Comparison of ENCODE assay signal across 8 cellular contexts in genomic region chr14:105301103-105301914, GRCh38. TPM values are rescaled to one million over a fixed set of nuclear protein-coding genes. Genes with fewer than 3 reads are reported as not detected.
DNase-seq lines count a peak whose midpoint lies in the region; TF ChIP-seq lines count a peak whose summit lies in the region.

No MANE protein-coding gene starts in this region.

- peak; percentile 98 for DNase-seq in H9
- DNase-seq in MG63 = peak; percentile 91
- DNase-seq in SHP77 treated with DMSO at 0.1 percent for 48 hours (lab: John Stamatoyannopoulos, UW) = peak; percentile 81
- DNase-seq in activated gamma-delta T cell treated with Interleukin-2 at 50 U/mL for 16 hours = peak; percentile 99
- peak; percentile 95 for DNase-seq in fibroblast of villous mesenchyme (ENCODE audit: low read depth)

- H3K23ac ChIP-seq in H9 (ENCODE audit: insufficient read length, low read depth, low read length) = no peak overlapping the region

- H4K8ac ChIP-seq in H9 (replicated peaks; ENCODE audit: insufficient read length, low read depth, low read length) = no peak overlapping the region

- TF ChIP-seq CTCF in H9 (conservative IDR thresholded peaks at IDR 0.05) (no peak), fibroblast of villous mesenchyme (IDR thresholded peaks at IDR 0.05; ENCODE audit: insufficient read depth, low read depth, low read length) (no peak), neural cell (IDR thresholded peaks at IDR 0.05; ENCODE audit: poor library complexity, severe bottlenecking) (peak; percentile 19)

- no peak overlapping the region for H4K91ac ChIP-seq in H9 (ENCODE audit: insufficient read length, low read depth, low read length)

- no CpG with 5 or more reads among the region's 65 CpGs for WGBS in H9 (ENCODE audit: extremely low coverage, insufficient read length, low lambda C conversion rate)

- H3T11ph ChIP-seq in H9 (ENCODE audit: low read length) = no peak overlapping the region

- H3K4me1 Mint-ChIP-seq in H9 = peaks cover 7 to 15% of the 10 kb centered on the region in 2 experiments; a peak in 3 of 4 replicates
- peaks cover 43% of the 10 kb centered on the region for H3K4me1 Mint-ChIP-seq in stimulated activated naive CD8-positive, alpha-beta T cell treated with anti-CD3 and anti-CD28 coated beads, Interleukin-15, Interleukin-2, amounts not matched to agents 100 ng/mL and 50 ng/mL, for 24 hours (ENCODE audit: low read depth)

- no peaks in the 10 kb centered on the region for H4K20me1 ChIP-seq in H9 (ENCODE audit: control insufficient read depth, insufficient read depth, insufficient read length)
- no peaks in the 10 kb centered on the region for H4K20me1 ChIP-seq in neural cell (ENCODE audit: insufficient read depth)

- no peak overlapping the region for H3K27ac ChIP-seq in H9 (ENCODE audit: insufficient read length, low read depth, low read length)
- peak overlapping the region; percentile 93 for H3K27ac ChIP-seq in neural cell (ENCODE audit: low read length)

- H3K79me2 ChIP-seq in H9 (ENCODE audit: insufficient read depth, low read length) (peaks cover 4% of the 10 kb centered on the region; the same call in 1 of the 2 replicates), neural cell (replicated peaks; ENCODE audit: insufficient read depth, low read length) (peaks cover 24% of the 10 kb centered on the region)

- H3K27me3 ChIP-seq in H9 (ENCODE audit: insufficient read depth, low read length) (no peaks in the 10 kb centered on the region; the same call in 1 of the 2 replicates), MG63 (no peaks in the 10 kb centered on the region), neural cell (ENCODE audit: insufficient read depth, low read depth, low read length) (no peaks in the 10 kb centered on the region)

- no peak overlapping the region for H2BK120ac ChIP-seq in H9 (ENCODE audit: low read depth, low read length, poor library complexity, severe bottlenecking)

- H3K23me2 ChIP-seq in H9 (ENCODE audit: insufficient read length, low read depth, low read length, poor library complexity, severe bottlenecking) = peaks cover 8% of the 10 kb centered on the region

- H3K9me3 ChIP-seq in ES-I3 (ENCODE audit: control insufficient read depth, insufficient read depth, low read length) = no peaks in the 10 kb centered on the region
- no peaks in the 10 kb centered on the region for H3K9me3 ChIP-seq in H9 (ENCODE audit: control insufficient read depth, low read depth, low read length)
- no peaks in the 10 kb centered on the region for H3K9me3 ChIP-seq in MG63
- no peaks in the 10 kb centered on the region for H3K9me3 ChIP-seq in neural cell (ENCODE audit: low read length)

- H3K4me3 Mint-ChIP-seq in H9 = peak overlapping the region; percentile 79 to 90
- H3K4me3 Mint-ChIP-seq in stimulated activated naive CD8-positive, alpha-beta T cell treated with anti-CD3 and anti-CD28 coated beads, Interleukin-15, Interleukin-2, amounts not matched to agents 100 ng/mL and 50 ng/mL, for 24 hours = peak overlapping the region; percentile 84

- no peaks in the 10 kb centered on the region for H3K36me3 ChIP-seq in ES-I3 (ENCODE audit: insufficient read depth, low read length)
- no peaks in the 10 kb centered on the region for H3K36me3 ChIP-seq in MG63
- H3K36me3 ChIP-seq in neural cell (ENCODE audit: insufficient read depth, low read length) = no peaks in the 10 kb centered on the region

- H3K4me2 ChIP-seq in H9 (ENCODE audit: insufficient read depth, insufficient read length, low read length) (peak overlapping the region; percentile 62), neural cell (ENCODE audit: low read length) (peak overlapping the region; percentile 35)

- peak overlapping the region in 2 of 3 experiments; percentile 73 to 88; a peak in 3 of 7 replicates for H3K27ac Mint-ChIP-seq in H9
- peak overlapping the region; percentile 81 for H3K27ac Mint-ChIP-seq in stimulated activated naive CD8-positive, alpha-beta T cell treated with anti-CD3 and anti-CD28 coated beads, Interleukin-15, Interleukin-2, amounts not matched to agents 100 ng/mL and 50 ng/mL, for 24 hours

- no peak overlapping the region for H3K56ac ChIP-seq in H9 (ENCODE audit: insufficient read length, low read depth, low read length)

- no peak overlapping the region for H2AK5ac ChIP-seq in H9 (ENCODE audit: insufficient read length, low read length)

- H3K27me3 Mint-ChIP-seq in H9 (ENCODE audit: low read depth) = peaks cover 31% of the 10 kb centered on the region
- H3K27me3 Mint-ChIP-seq in stimulated activated naive CD8-positive, alpha-beta T cell treated with anti-CD3 and anti-CD28 coated beads, Interleukin-15, Interleukin-2, amounts not matched to agents 100 ng/mL and 50 ng/mL, for 24 hours = no peaks in the 10 kb centered on the region

- H2AFZ ChIP-seq in H9 (ENCODE audit: low read length) (no peak overlapping the region), neural cell (ENCODE audit: low read depth, low read length) (peak overlapping the region; percentile 93)

- no peaks in the 10 kb centered on the region for H3F3A ChIP-seq in neural cell (ENCODE audit: insufficient read depth, low read length, poor library complexity, severe bottlenecking)

- no peak for TF ChIP-seq RAD21 in neural cell (conservative IDR thresholded peaks at IDR 0.05)

- H3K4me1 ChIP-seq in ES-I3 (ENCODE audit: insufficient read depth, low read length) (no peaks in the 10 kb centered on the region), H9 (ENCODE audit: insufficient read depth, low read length) (no peaks in the 10 kb centered on the region)

- no peak overlapping the region for H2BK12ac ChIP-seq in H9 (ENCODE audit: insufficient read length, low read depth, low read length)

- no peaks in the 10 kb centered on the region for H3K79me1 ChIP-seq in H9 (ENCODE audit: insufficient read depth, low read depth, low read length, poor library complexity, severe bottlenecking)

- H2BK15ac ChIP-seq in H9 (ENCODE audit: low read depth, low read length) = no peak overlapping the region

- no peaks in the 10 kb centered on the region for H3K9me2 ChIP-seq in neural cell (ENCODE audit: insufficient read depth, low read length)

- H2BK20ac ChIP-seq in H9 (ENCODE audit: low read depth, low read length, poor library complexity, severe bottlenecking) = no peak overlapping the region

- no peak for TF ChIP-seq EP300 in neural cell (conservative IDR thresholded peaks at IDR 0.05; ENCODE audit: poor library complexity, severe bottlenecking)

- peaks cover 5 to 6% of the 10 kb centered on the region in 2 experiments; a peak in 4 of 5 replicates for H3K9me3 Mint-ChIP-seq in H9
- no peaks in the 10 kb centered on the region for H3K9me3 Mint-ChIP-seq in stimulated activated naive CD8-positive, alpha-beta T cell treated with anti-CD3 and anti-CD28 coated beads, Interleukin-15, Interleukin-2, amounts not matched to agents 100 ng/mL and 50 ng/mL, for 24 hours

- no peak overlapping the region for H4K5ac ChIP-seq in H9 (ENCODE audit: insufficient read length, low read depth, low read length)

- H3K18ac ChIP-seq in H9 (ENCODE audit: insufficient read length, low read depth, low read length) = peak overlapping the region; percentile 86

- peaks cover 3 to 6% (median 5%) of the 10 kb centered on the region in 3 experiments; a peak in 3 of 7 replicates for H3K36me3 Mint-ChIP-seq in H9 (ENCODE audit: insufficient read depth in 1 of 3, low read depth in 3 of 3)
- H3K36me3 Mint-ChIP-seq in stimulated activated naive CD8-positive, alpha-beta T cell treated with anti-CD3 and anti-CD28 coated beads, Interleukin-15, Interleukin-2, amounts not matched to agents 100 ng/mL and 50 ng/mL, for 24 hours (ENCODE audit: low read depth) = no peaks in the 10 kb centered on the region

- H2BK5ac ChIP-seq in H9 (ENCODE audit: insufficient read length, low read length) = no peak overlapping the region

- H3K4me3 ChIP-seq in MG63 (peak overlapping the region; percentile 69), fibroblast of villous mesenchyme (ENCODE audit: low read depth, low read length) (peak overlapping the region; percentile 79), neural cell (ENCODE audit: low read length) (peak overlapping the region; percentile 97)

- peak overlapping the region; percentile 88 for H3K14ac ChIP-seq in H9 (ENCODE audit: insufficient read depth, low read length)

- no peak overlapping the region for H3K4ac ChIP-seq in H9 (ENCODE audit: low read depth, low read length)

- H3K9ac ChIP-seq in ES-I3 (ENCODE audit: low read depth, low read length) (peak overlapping the region; percentile 86; the same call in 1 of the 2 replicates), H9 (ENCODE audit: extremely low read depth, insufficient read length, low read length) (peak overlapping the region; percentile 29), neural cell (ENCODE audit: low read length) (peak overlapping the region; percentile 90)

RNA-seq across cellular contexts. Expression of gene BRF1, which starts 0.5 kb away (rescaled TPM):
- total RNA-seq in H9 (2021) = 27.0 and 28.3 TPM in 2 replicates
- total RNA-seq in MG63 (2014; rRNA removed; shearing (Covaris generic); ENCODE audit: low replicate concordance) = 21.0 and 25.0 TPM in 2 replicates
- 32.8 and 41.2 TPM in 2 replicates for total RNA-seq in fibroblast of villous mesenchyme
- polyA plus RNA-seq in neural cell = 69.4 and 71.1 TPM in 2 replicates
- 86.7 and 96.7 TPM in 2 replicates for polyA minus RNA-seq in neural cell

RNA-seq across cellular contexts. Expression of gene PACS2, which starts 13.2 kb away (rescaled TPM):
- total RNA-seq in H9 (2021) (63.5 and 72.5 TPM in 2 replicates), fibroblast of villous mesenchyme (35.0 and 50.3 TPM in 2 replicates)
- total RNA-seq in MG63 (2014; rRNA removed; shearing (Covaris generic); ENCODE audit: low replicate concordance) = 18.6 and 23.1 TPM in 2 replicates
- 77.7 and 110 TPM in 2 replicates for polyA plus RNA-seq in neural cell
- polyA minus RNA-seq in neural cell = 133 and 151 TPM in 2 replicates

RNA-seq across cellular contexts. Expression of gene BTBD6, which starts 53.0 kb away (rescaled TPM):
- total RNA-seq in H9 (2021) = 22.9 and 23.3 TPM in 2 replicates
- total RNA-seq in MG63 (2014; rRNA removed; shearing (Covaris generic); ENCODE audit: low replicate concordance) = 21.3 and 25.1 TPM in 2 replicates
- total RNA-seq in fibroblast of villous mesenchyme = 42.7 and 52.8 TPM in 2 replicates
- 94.1 and 120 TPM in 2 replicates for polyA plus RNA-seq in neural cell
- 42.9 and 48.5 TPM in 2 replicates for polyA minus RNA-seq in neural cell

Comparison
In these comparisons a context has a peak if more than half of its experiments do, and no peak if none do; other contexts are left out.
1. H3K9ac ChIP-seq: peak in every context shown above with its lines; median percentile 90 in neural cell; 86 in ES-I3; 29 in H9.